In genomic region chr2:20607446-20607845, GRCh38 we compare ENCODE assay signal across 22 cellular contexts. TPM values are rescaled to one million over a fixed set of nuclear protein-coding genes. Genes with fewer than 3 reads are reported as not detected.
DNase-seq lines count a peak whose midpoint lies in the region; ATAC-seq, FAIRE-seq and TF ChIP-seq lines count a peak whose summit lies in the region.
"Had no signal": no experiment of that assay in that cellular context is flagged by ENCODE, and none has a peak within 500 bp of the region (broad histone marks: within the 10 kb centered on the region; RNA-seq: fewer than 3 reads in every experiment).

No MANE protein-coding gene starts in this region.

- no peaks in the 10 kb centered on the region for H3K4me1 Mint-ChIP-seq in endodermal cell
- H3K4me1 Mint-ChIP-seq: B cell had no signal

- H3K4me3 Mint-ChIP-seq in endodermal cell, result no peak overlapping the region
- H3K4me3 Mint-ChIP-seq: B cell; CD4-positive, alpha-beta T cell; CD8-positive, alpha-beta T cell had no signal

- H3K9me3 ChIP-seq in A549 (peaks cover 4% of the 10 kb centered on the region), HCT116 (ENCODE audit: control insufficient read depth in 1 of 2, insufficient read depth in 1 of 2, low read depth in 1 of 2, low read length in 2 of 2) (no peaks in the 10 kb centered on the region; a peak in 2 of 4 replicates), K562 (replicated peaks; ENCODE audit: control insufficient read depth, insufficient read depth, low read depth, low read length) (no peaks in the 10 kb centered on the region), endodermal cell (ENCODE audit: control insufficient read depth, low read length) (peaks cover 5% of the 10 kb centered on the region)
- H3K9me3 ChIP-seq: Caco-2 had no signal

- H3K27ac ChIP-seq in A549 (no peak overlapping the region), HCT116 (ENCODE audit: low read depth, low read length) (no peak overlapping the region), K562 (ENCODE audit: extremely low read depth, low read depth, low read length) (no peak overlapping the region), endodermal cell (ENCODE audit: low read depth, low read length) (no peak overlapping the region)
- H3K27ac ChIP-seq: BLaER1 treated with 17β-estradiol and CSF1 and Interleukin-3, amounts not matched to agents 10 nM and 100 nM; C4-2B had no signal

- WGBS in A549 (ENCODE audit: missing lambda C conversion rate), result 38% methylated on average over 2 of the region's 2 CpGs
- 8% methylated on average over 2 of the region's 2 CpGs for WGBS in K562 (ENCODE audit: insufficient coverage, low coverage, missing lambda C conversion rate)
- 86 to 88% methylated on average over 2 of the region's 2 CpGs for WGBS in endodermal cell (ENCODE audit: insufficient coverage in 1 of 2, insufficient read length in 1 of 2), 2 experiments

- no peaks in the 10 kb centered on the region for H3K9me1 ChIP-seq in K562 (ENCODE audit: control insufficient read depth, insufficient read depth, low read length)

- in situ Hi-C loops in K562 (cut with MboI), result no loop called here

- peaks cover 2% of the 10 kb centered on the region for H3K27me3 Mint-ChIP-seq in endodermal cell (ENCODE audit: insufficient read depth)
- H3K27me3 Mint-ChIP-seq: B cell; CD4-positive, alpha-beta T cell had no signal

- no peak overlapping the region for H3K27ac Mint-ChIP-seq in endodermal cell
- H3K27ac Mint-ChIP-seq: B cell; CD4-positive, alpha-beta T cell; CD8-positive, alpha-beta T cell had no signal

- H3K4me3 ChIP-seq in A549 (no peak overlapping the region), HCT116 (replicated peaks in 1 of 2; ENCODE audit: low read depth in 1 of 2, low read length in 2 of 2) (no peak overlapping the region), K562 (no peak overlapping the region), endodermal cell (ENCODE audit: low read length) (no peak overlapping the region)
- H3K4me3 ChIP-seq: BLaER1 treated with 17β-estradiol and CSF1 and Interleukin-3, amounts not matched to agents 10 nM and 100 nM had no signal

- RAD21 ChIA-PET in HCT116 (lab: Charles Lee; ENCODE audit: low non-redundant PET in 1 of 2, low total read pairs in 2 of 2, uncharacterized antibody in 2 of 2, unreplicated experiment in 2 of 2), result no interaction called here

- no peak for TF ChIP-seq RAD21 in A549 (conservative IDR thresholded peaks at IDR 0.05 in 1 of 2, IDR thresholded peaks at IDR 0.05 in 1 of 2)
- TF ChIP-seq RAD21 in HCT116 (IDR thresholded peaks at IDR 0.05; ENCODE audit: low read depth), result no peak
- no peak for TF ChIP-seq RAD21 in K562 (CRISPR knock-in tag; conservative IDR thresholded peaks at IDR 0.05 in 1 of 2, IDR thresholded peaks at IDR 0.05 in 1 of 2)

- H3K9me2 ChIP-seq in HCT116 (ENCODE audit: insufficient read depth), result no peaks in the 10 kb centered on the region

- no peak for TF ChIP-seq POLR2A in A549 (IDR thresholded peaks at IDR 0.05; ENCODE audit: low read length)
- TF ChIP-seq POLR2A in HCT116 (IDR thresholded peaks at IDR 0.05; ENCODE audit: borderline replicate concordance, extremely low read depth, insufficient read depth, insufficient read length), result no peak
- no peak for TF ChIP-seq POLR2A in K562 (conservative IDR thresholded peaks at IDR 0.05)

- DNase-seq in A549 (ENCODE audit: low read depth in 1 of 2, low spot score in 1 of 2) (no peak), HCT116 (ENCODE audit: low read depth, low spot score) (no peak), K562 (ENCODE audit: extremely low read depth in 1 of 4, low spot score in 3 of 4) (no peak), endodermal cell (no peak)
- DNase-seq: 8988T; AML-193; Caco-2; Calu3; CD4-positive, alpha-beta T cell; CD8-positive, alpha-beta T cell; DMS79 treated with DMSO at 0.1 percent for 48 hours; GF-D8 had no signal

- intact Hi-C loops in HCT116 (cut with micrococcal nuclease) (no loop called here), K562 (cut with micrococcal nuclease) (no loop called here)

- H4K20me1 ChIP-seq in HCT116 (ENCODE audit: insufficient read depth), result no peaks in the 10 kb centered on the region
- H4K20me1 ChIP-seq in K562 (replicated peaks; ENCODE audit: control insufficient read depth, insufficient read depth, low read length), result no peaks in the 10 kb centered on the region
- H4K20me1 ChIP-seq: BLaER1 treated with 17β-estradiol and CSF1 and Interleukin-3, amounts not matched to agents 10 nM and 100 nM had no signal

- POLR2A ChIA-PET in A549 (lab: Yijun Ruan, JAX), result interaction anchor here (6.2 kb wide), 1 partner anchor 160 kb away, joined by 43 read pairs; the partner anchor contains the start of gene RHOB
- POLR2A ChIA-PET in HCT116 (lab: Charles Lee), result interaction anchor here (1.2 kb wide), 1 partner anchor 161 kb away, joined by 3 read pairs; the partner anchor contains the start of gene RHOB
- POLR2A ChIA-PET in K562 (lab: Yijun Ruan, JAX), result interaction anchor here (0.6 kb wide), 1 partner anchor 65 kb away, joined by 3 read pairs; no protein-coding TSS in a partner anchor

- H3K4me1 ChIP-seq in A549 (peaks cover 4% of the 10 kb centered on the region; the same call in 1 of the 3 replicates), HCT116 (ENCODE audit: control insufficient read depth in 1 of 2, insufficient read depth in 2 of 2, low read length in 2 of 2) (no peaks in the 10 kb centered on the region), K562 (replicated peaks in 1 of 2; ENCODE audit: control insufficient read depth in 2 of 2, insufficient read depth in 2 of 2, low read length in 2 of 2) (peaks cover 7 to 23% of the 10 kb centered on the region in 2 experiments; a peak in 3 of 5 replicates), endodermal cell (ENCODE audit: control insufficient read depth, insufficient read depth, low read length) (no peaks in the 10 kb centered on the region)
- H3K4me1 ChIP-seq: Caco-2 had no signal

- ATAC-seq in A549, result no peak
- no peak for ATAC-seq in HCT116
- no peak for ATAC-seq in K562
- no peak for ATAC-seq in HG03469 (IDR thresholded peaks at IDR 0.05; ENCODE audit: unreplicated experiment)
- ATAC-seq in HG03571 (IDR thresholded peaks at IDR 0.05; ENCODE audit: unreplicated experiment), result no peak
- ATAC-seq: CD8-positive, alpha-beta T cell had no signal

- H2AFZ ChIP-seq in HCT116 (ENCODE audit: low read depth, low read length, poor library complexity, severe bottlenecking) (no peak overlapping the region), K562 (ENCODE audit: low read depth, low read length) (no peak overlapping the region)

- no peak overlapping the region for H3K9ac ChIP-seq in HCT116 (ENCODE audit: low read length)
- no peak overlapping the region for H3K9ac ChIP-seq in K562 (ENCODE audit: insufficient read depth in 1 of 2, low read depth in 2 of 2, low read length in 2 of 2)
- no peak overlapping the region for H3K9ac ChIP-seq in endodermal cell (ENCODE audit: extremely low read depth, low read length, poor library complexity, severe bottlenecking)
- H3K9ac ChIP-seq: BLaER1 treated with 17β-estradiol and CSF1 and Interleukin-3, amounts not matched to agents 10 nM and 100 nM had no signal

- H3K36me3 ChIP-seq in HCT116 (ENCODE audit: control insufficient read depth in 1 of 2, insufficient read depth in 2 of 2, low read length in 2 of 2) (no peaks in the 10 kb centered on the region), K562 (ENCODE audit: control insufficient read depth, insufficient read depth, low read length) (no peaks in the 10 kb centered on the region), endodermal cell (ENCODE audit: control insufficient read depth, insufficient read depth, low read length) (no peaks in the 10 kb centered on the region)

- H3K36me3 Mint-ChIP-seq in endodermal cell (ENCODE audit: low read depth), result no peaks in the 10 kb centered on the region

- no peaks in the 10 kb centered on the region for H3K27me3 ChIP-seq in HCT116 (ENCODE audit: insufficient read depth, low read length)
- H3K27me3 ChIP-seq in K562 (ENCODE audit: control insufficient read depth in 2 of 2, insufficient read depth in 2 of 2, low read length in 2 of 2), result no peaks in the 10 kb centered on the region
- peaks cover 4% of the 10 kb centered on the region for H3K27me3 ChIP-seq in endodermal cell (ENCODE audit: control insufficient read depth, insufficient read depth, low read length, poor library complexity, severe bottlenecking)
- H3K27me3 ChIP-seq: BLaER1 treated with 17β-estradiol and CSF1 and Interleukin-3, amounts not matched to agents 10 nM and 100 nM had no signal

- H3K9me3 Mint-ChIP-seq in endodermal cell, result peaks cover 7% of the 10 kb centered on the region

- TF ChIP-seq CTCF in A549 (IDR thresholded peaks at IDR 0.05), result no peak
- no peak for TF ChIP-seq CTCF in HCT116 (IDR thresholded peaks at IDR 0.05 in 2 of 3, conservative IDR thresholded peaks at IDR 0.05 in 1 of 3; ENCODE audit: borderline replicate concordance in 1 of 3, insufficient read depth in 1 of 3, low read depth in 2 of 3, low read length in 2 of 3)
- TF ChIP-seq CTCF in K562 (IDR thresholded peaks at IDR 0.05 in 2 of 3, conservative IDR thresholded peaks at IDR 0.05 in 1 of 3; ENCODE audit: insufficient read depth in 2 of 3, low read depth in 1 of 3, low read length in 3 of 3), result no peak
- no peak for TF ChIP-seq CTCF in endodermal cell (conservative IDR thresholded peaks at IDR 0.05)

- CTCF ChIA-PET in A549 (lab: Yijun Ruan, JAX), result interaction anchor here (0.9 to 12.0 kb wide), 5 partner anchors 8 to 35 kb away, joined by 3 to 112 read pairs (median 4); no protein-coding TSS in a partner anchor
- CTCF ChIA-PET in HCT116 (lab: Charles Lee), result no interaction called here
- CTCF ChIA-PET in K562 (lab: Yijun Ruan, JAX; ENCODE audit: low intra/inter-chr PET ratio), result no interaction called here

- TF ChIP-seq EP300 in A549 (IDR thresholded peaks at IDR 0.05), result no peak
- TF ChIP-seq EP300 in K562 (IDR thresholded peaks at IDR 0.05; ENCODE audit: low read length), result no peak

- H3K4me2 ChIP-seq in A549, result no peak overlapping the region
- no peak overlapping the region for H3K4me2 ChIP-seq in HCT116 (ENCODE audit: low read length)
- no peak overlapping the region for H3K4me2 ChIP-seq in K562 (ENCODE audit: insufficient read depth, low read length)
- H3K4me2 ChIP-seq: BLaER1 treated with 17β-estradiol and CSF1 and Interleukin-3, amounts not matched to agents 10 nM and 100 nM had no signal

- BruUV-seq in HCT116 (replicated peaks; lab: Mats Ljungman, UMichigan) (no TSS peak), K562 (replicated peaks; lab: Mats Ljungman, UMichigan) (no TSS peak)

- no peaks in the 10 kb centered on the region for H3K79me2 ChIP-seq in HCT116 (ENCODE audit: insufficient read depth, low read length)
- H3K79me2 ChIP-seq in K562 (ENCODE audit: control insufficient read depth, insufficient read depth, low read length), result no peaks in the 10 kb centered on the region

- no peak for FAIRE-seq in A549 (lab: Jason Lieb, UNC)
- FAIRE-seq in K562 (lab: Jason Lieb, UNC), result no peak
- FAIRE-seq: A204.1, D721Med, G401.6, GM12891, GM19239 had no signal

RNA-seq across cellular contexts. Expression of gene HS1BP3, which starts 43.5 kb away (rescaled TPM):
- polyA plus RNA-seq in A549 (2011; rRNA removed), result 12.4 and 13.8 TPM in 2 replicates
- 19.3 and 23.8 TPM in 2 replicates for polyA plus RNA-seq in A549 (2012; cell fraction: cytosol; rRNA removed)
- 35.4 and 36.6 TPM in 2 replicates for polyA plus RNA-seq in A549 (2012; cell fraction: nucleus; rRNA removed)
- polyA plus RNA-seq in A549 (2017; fragmentation: RNase III; extraction: RNeasy Plus Mini Kit Qiagen cat#74134 plus additional on column Dnase treatment), result 17.7 to 23.5 TPM (median 20.5 TPM) in 3 replicates
- polyA minus RNA-seq in A549 (2011; rRNA and poly(A)+ RNA removed), result 17.5 and 21.2 TPM in 2 replicates
- 17.1 TPM for total RNA-seq in HCT116 (2021; ENCODE audit: unreplicated experiment)
- polyA plus RNA-seq in HCT116 (2012), result 13.2 and 15.7 TPM in 2 replicates
- 4.8 and 13.7 TPM in 2 replicates for total RNA-seq in K562 (2011; cell fraction: chromatin; rRNA removed; ENCODE audit: low replicate concordance)
- 6.7 and 9.2 TPM in 2 replicates for total RNA-seq in K562 (2011; cell fraction: nucleolus; rRNA removed)
- 8.7 and 9.6 TPM in 2 replicates for total RNA-seq in K562 (2011; cell fraction: nucleoplasm; rRNA removed)
- 6.5 and 6.7 TPM in 2 replicates for total RNA-seq in K562 (2014; rRNA removed)
- 2.0 and 3.5 TPM in 2 replicates for total RNA-seq in K562 (2014; rRNA removed; fragmentation: Illumina TruSeq; extraction: Trizol)
- total RNA-seq in K562 (2015; rRNA removed; fragmentation: Illumina TruSeq; extraction: Trizol), result 7.6 and 8.3 TPM in 2 replicates
- 7.4 and 7.5 TPM in 2 replicates for total RNA-seq in K562 (2021)
- polyA plus RNA-seq in K562 (2011; rRNA removed), result 3.0 and 6.5 TPM in 2 replicates
- 3.3 and 4.1 TPM in 2 replicates for polyA plus RNA-seq in K562 (2011; cell fraction: cytosol; rRNA removed)
- 8.2 and 10.8 TPM in 2 replicates for polyA plus RNA-seq in K562 (2011; cell fraction: nucleus; rRNA removed)
- polyA plus RNA-seq in K562 (2012), result 7.9 and 28.0 TPM in 2 replicates
- polyA plus RNA-seq in K562 (2014; fragmentation: Illumina TruSeq; extraction: Trizol), result 5.9 and 6.9 TPM in 2 replicates
- polyA plus RNA-seq in K562 (2014; fragmentation: Nextera tagmentation; extraction: Ambion mirVana), result under 1 TPM; 0.41 to 0.63 TPM
- polyA plus RNA-seq in K562 (2014; rRNA removed), result 5.9 and 6.2 TPM in 2 replicates
- 2.3 and 5.2 TPM in 2 replicates for polyA minus RNA-seq in K562 (2011; rRNA and poly(A)+ RNA removed)
- polyA minus RNA-seq in K562 (2011; cell fraction: cytosol; rRNA and poly(A)+ RNA removed), result 2.2 and 6.9 TPM in 2 replicates
- 9.1 and 9.4 TPM in 2 replicates for polyA minus RNA-seq in K562 (2011; cell fraction: nucleus; rRNA and poly(A)+ RNA removed)
- total RNA-seq in endodermal cell, result 10 to 100 TPM; 23.0 to 26.2 TPM
- 19.6 TPM for polyA plus RNA-seq in endodermal cell (2013, experiment 1 of 2)
- polyA plus RNA-seq in endodermal cell (2013, experiment 2 of 2), result 16.8 TPM

RNA-seq across cellular contexts. Expression of gene GDF7, which starts 59.5 kb away (rescaled TPM):
- polyA plus RNA-seq in A549 (2011; rRNA removed), result 0.05 and 0.09 TPM in 2 replicates
- 0.01 and 0.04 TPM in 2 replicates for polyA plus RNA-seq in A549 (2012; cell fraction: cytosol; rRNA removed)
- polyA plus RNA-seq in A549 (2012; cell fraction: nucleus; rRNA removed), result 0.02 and 0.07 TPM in 2 replicates
- polyA plus RNA-seq in A549 (2017; fragmentation: RNase III; extraction: RNeasy Plus Mini Kit Qiagen cat#74134 plus additional on column Dnase treatment), result 0.03 TPM in 3 replicates
- polyA minus RNA-seq in A549 (2011; rRNA and poly(A)+ RNA removed), result 0.17 and 0.19 TPM in 2 replicates
- 0.02 TPM for total RNA-seq in HCT116 (2021; ENCODE audit: unreplicated experiment)
- polyA plus RNA-seq in HCT116 (2012), result 0.01 and 0.02 TPM in 2 replicates
- not detected in 2 replicates for total RNA-seq in K562 (2011; cell fraction: chromatin; rRNA removed; ENCODE audit: low replicate concordance)
- not detected in 2 replicates for total RNA-seq in K562 (2011; cell fraction: nucleolus; rRNA removed)
- not detected in 2 replicates for total RNA-seq in K562 (2011; cell fraction: nucleoplasm; rRNA removed)
- total RNA-seq in K562 (2014; rRNA removed), result not detected in 2 replicates
- not detected in 2 replicates for total RNA-seq in K562 (2014; rRNA removed; fragmentation: Illumina TruSeq; extraction: Trizol)
- not detected in 2 replicates for total RNA-seq in K562 (2015; rRNA removed; fragmentation: Illumina TruSeq; extraction: Trizol)
- total RNA-seq in K562 (2021), result not detected in 2 replicates
- polyA plus RNA-seq in K562 (2011; rRNA removed), result 0.01 TPM in 1 of 2 replicates, not detected in the other
- 0.01 TPM in 1 of 2 replicates, not detected in the other for polyA plus RNA-seq in K562 (2011; cell fraction: cytosol; rRNA removed)
- 0.06 TPM in 1 of 2 replicates, not detected in the other for polyA plus RNA-seq in K562 (2011; cell fraction: nucleus; rRNA removed)
- 0.04 and 0.11 TPM in 2 replicates for polyA plus RNA-seq in K562 (2012)
- polyA plus RNA-seq in K562 (2014; fragmentation: Illumina TruSeq; extraction: Trizol), result not detected in 2 replicates
- under 1 TPM; 0.01 TPM for polyA plus RNA-seq in K562 (2014; fragmentation: Nextera tagmentation; extraction: Ambion mirVana)
- 0.01 TPM in 1 of 2 replicates, not detected in the other for polyA plus RNA-seq in K562 (2014; rRNA removed)
- under 0.01 and 0.03 TPM in 2 replicates for polyA minus RNA-seq in K562 (2011; rRNA and poly(A)+ RNA removed)
- 0.09 TPM in 1 of 2 replicates, not detected in the other for polyA minus RNA-seq in K562 (2011; cell fraction: cytosol; rRNA and poly(A)+ RNA removed)
- under 0.01 TPM in 1 of 2 replicates, not detected in the other for polyA minus RNA-seq in K562 (2011; cell fraction: nucleus; rRNA and poly(A)+ RNA removed)
- total RNA-seq in endodermal cell, result under 1 TPM; 0.07 to 0.09 TPM
- 9.4 TPM for polyA plus RNA-seq in endodermal cell (2013, experiment 1 of 2)
- polyA plus RNA-seq in endodermal cell (2013, experiment 2 of 2), result 8.1 TPM
- total RNA-seq: Calu3 had no signal

Comparison
In these comparisons a context has a peak if more than half of its experiments do, and no peak if none do; other contexts are left out.
1. Of the 35 proteins assayed by ChIP-seq in both K562 and A549: peak only in K562: none; only in A549: HDAC2; in both: none; in neither: 33; mixed calls (peak in some experiments, not most) for 1.